1 cellular context compared by ENCODE assay signal in genomic region chr12:51976376-51977160, GRCh38.
TF ChIP-seq lines count a peak whose summit lies in the region.

No MANE protein-coding gene starts in this region.

TF ChIP-seq in HepG2, 621 proteins besides CTCF, POLR2A, EP300 and RAD21 (continued from another document and continues in another):
- TF ChIP-seq, protein P1, sequence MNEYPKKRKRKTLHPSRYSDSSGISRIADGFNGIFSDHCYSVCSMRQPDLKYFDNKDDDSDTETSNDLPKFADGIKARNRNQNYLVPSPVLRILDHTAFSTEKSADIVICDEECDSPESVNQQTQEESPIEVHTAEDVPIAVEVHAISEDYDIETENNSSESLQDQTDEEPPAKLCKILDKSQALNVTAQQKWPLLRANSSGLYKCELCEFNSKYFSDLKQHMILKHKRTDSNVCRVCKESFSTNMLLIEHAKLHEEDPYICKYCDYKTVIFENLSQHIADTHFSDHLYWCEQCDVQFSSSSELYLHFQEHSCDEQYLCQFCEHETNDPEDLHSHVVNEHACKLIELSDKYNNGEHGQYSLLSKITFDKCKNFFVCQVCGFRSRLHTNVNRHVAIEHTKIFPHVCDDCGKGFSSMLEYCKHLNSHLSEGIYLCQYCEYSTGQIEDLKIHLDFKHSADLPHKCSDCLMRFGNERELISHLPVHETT (CRISPR knock-in tag; conservative IDR thresholded peaks at IDR 0.05), result 0 out of 2 replicates have a peak, but pooled peaks have one; percentile 31
- TF ChIP-seq, protein P2, sequence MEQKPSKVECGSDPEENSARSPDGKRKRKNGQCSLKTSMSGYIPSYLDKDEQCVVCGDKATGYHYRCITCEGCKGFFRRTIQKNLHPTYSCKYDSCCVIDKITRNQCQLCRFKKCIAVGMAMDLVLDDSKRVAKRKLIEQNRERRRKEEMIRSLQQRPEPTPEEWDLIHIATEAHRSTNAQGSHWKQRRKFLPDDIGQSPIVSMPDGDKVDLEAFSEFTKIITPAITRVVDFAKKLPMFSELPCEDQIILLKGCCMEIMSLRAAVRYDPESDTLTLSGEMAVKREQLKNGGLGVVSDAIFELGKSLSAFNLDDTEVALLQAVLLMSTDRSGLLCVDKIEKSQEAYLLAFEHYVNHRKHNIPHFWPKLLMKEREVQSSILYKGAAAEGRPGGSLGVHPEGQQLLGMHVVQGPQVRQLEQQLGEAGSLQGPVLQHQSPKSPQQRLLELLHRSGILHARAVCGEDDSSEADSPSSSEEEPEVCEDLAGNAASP (CRISPR knock-in tag; IDR thresholded peaks at IDR 0.05; ENCODE audit: borderline replicate concordance), result peak; percentile 97; the same call in 1 of the 2 replicates
- peak; percentile 25; the same call in 1 of the 2 replicates for TF ChIP-seq RXRA (CRISPR knock-in tag; IDR thresholded peaks at IDR 0.05)
- TF ChIP-seq BCL6 (CRISPR knock-in tag; IDR thresholded peaks at IDR 0.05), result no peak
- TF ChIP-seq ZC3H13 (CRISPR knock-in tag; IDR thresholded peaks at IDR 0.05), result no peak
- peak; percentile 42 for TF ChIP-seq HOXA3 (CRISPR knock-in tag; IDR thresholded peaks at IDR 0.05)
- TF ChIP-seq ZIK1 (CRISPR knock-in tag; IDR thresholded peaks at IDR 0.05; ENCODE audit: borderline replicate concordance, low read depth), result no peak
- no peak for TF ChIP-seq HNRNPH1 (optimal IDR thresholded peaks at IDR 0.05; ENCODE audit: low read depth, low read length)
- TF ChIP-seq ZNF557 (CRISPR knock-in tag; IDR thresholded peaks at IDR 0.05), result no peak
- TF ChIP-seq ZFY (CRISPR knock-in tag; IDR thresholded peaks at IDR 0.05), result 0 out of 2 replicates have a peak, but pooled peaks have one; percentile 20
- TF ChIP-seq ZNF501 (CRISPR knock-in tag; IDR thresholded peaks at IDR 0.05), result no peak
- TF ChIP-seq TBX2 (CRISPR knock-in tag; IDR thresholded peaks at IDR 0.05; ENCODE audit: borderline replicate concordance), result peak; percentile 73; the same call in 1 of the 2 replicates
- TF ChIP-seq RNF219 (CRISPR knock-in tag; IDR thresholded peaks at IDR 0.05), result no peak
- peak; percentile 51; the same call in 1 of the 2 replicates for TF ChIP-seq ZNF12 (CRISPR knock-in tag; IDR thresholded peaks at IDR 0.05)
- TF ChIP-seq ZNF33A (CRISPR knock-in tag; IDR thresholded peaks at IDR 0.05; ENCODE audit: borderline replicate concordance), result no peak
- peak; percentile 62; the same call in 1 of the 2 replicates for TF ChIP-seq CEBPB (IDR thresholded peaks at IDR 0.05; ENCODE audit: borderline replicate concordance, low read depth, low read length)
- TF ChIP-seq, protein P3, sequence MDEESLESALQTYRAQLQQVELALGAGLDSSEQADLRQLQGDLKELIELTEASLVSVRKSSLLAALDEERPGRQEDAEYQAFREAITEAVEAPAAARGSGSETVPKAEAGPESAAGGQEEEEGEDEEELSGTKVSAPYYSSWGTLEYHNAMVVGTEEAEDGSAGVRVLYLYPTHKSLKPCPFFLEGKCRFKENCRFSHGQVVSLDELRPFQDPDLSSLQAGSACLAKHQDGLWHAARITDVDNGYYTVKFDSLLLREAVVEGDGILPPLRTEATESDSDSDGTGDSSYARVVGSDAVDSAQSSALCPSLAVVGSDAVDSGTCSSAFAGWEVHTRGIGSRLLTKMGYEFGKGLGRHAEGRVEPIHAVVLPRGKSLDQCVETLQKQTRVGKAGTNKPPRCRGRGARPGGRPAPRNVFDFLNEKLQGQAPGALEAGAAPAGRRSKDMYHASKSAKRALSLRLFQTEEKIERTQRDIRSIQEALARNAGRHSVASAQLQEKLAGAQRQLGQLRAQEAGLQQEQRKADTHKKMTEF (CRISPR knock-in tag; IDR thresholded peaks at IDR 0.05), result peak; percentile 41; the same call in 1 of the 2 replicates
- 0 out of 2 replicates have a peak, but pooled peaks have one; percentile 23 for TF ChIP-seq TGIF2 (CRISPR knock-in tag; IDR thresholded peaks at IDR 0.05)
- TF ChIP-seq ZBTB1 (CRISPR knock-in tag; IDR thresholded peaks at IDR 0.05; ENCODE audit: borderline replicate concordance), result no peak
- TF ChIP-seq RARA (CRISPR knock-in tag; IDR thresholded peaks at IDR 0.05), result peak; percentile 53
- TF ChIP-seq ETV5 (CRISPR knock-in tag; IDR thresholded peaks at IDR 0.05; ENCODE audit: borderline replicate concordance), result peak; percentile 58; the same call in 1 of the 2 replicates
- TF ChIP-seq POGZ (CRISPR knock-in tag; IDR thresholded peaks at IDR 0.05), result no peak
- peak; percentile 68; the same call in 1 of the 2 replicates for TF ChIP-seq PHF21A (CRISPR knock-in tag; IDR thresholded peaks at IDR 0.05)
- TF ChIP-seq NFKB2 (CRISPR knock-in tag; IDR thresholded peaks at IDR 0.05; ENCODE audit: borderline replicate concordance), result no peak
- TF ChIP-seq KDM2A (CRISPR knock-in tag; IDR thresholded peaks at IDR 0.05; ENCODE audit: borderline replicate concordance, low read depth), result no peak
- peak; percentile 93 for TF ChIP-seq PATZ1 (CRISPR knock-in tag; IDR thresholded peaks at IDR 0.05)
- peak; percentile 44; the same call in 1 of the 2 replicates for TF ChIP-seq CREM (IDR thresholded peaks at IDR 0.05)
- no peak for TF ChIP-seq CREM (CRISPR knock-in tag; IDR thresholded peaks at IDR 0.05)
- no peak for TF ChIP-seq ZKSCAN8 (CRISPR knock-in tag; IDR thresholded peaks at IDR 0.05; ENCODE audit: borderline replicate concordance)
- TF ChIP-seq FOSL2 (CRISPR knock-in tag; IDR thresholded peaks at IDR 0.05), result peak; percentile 77
- TF ChIP-seq WIZ (CRISPR knock-in tag; IDR thresholded peaks at IDR 0.05), result no peak
- TF ChIP-seq SP4 (CRISPR knock-in tag; IDR thresholded peaks at IDR 0.05), result no peak
- TF ChIP-seq RFX3 (CRISPR knock-in tag; IDR thresholded peaks at IDR 0.05), result no peak
- peak; percentile 36; the same call in 1 of the 2 replicates for TF ChIP-seq FOXK1 (CRISPR knock-in tag; IDR thresholded peaks at IDR 0.05; ENCODE audit: borderline replicate concordance, low read depth)
- no peak for TF ChIP-seq CENPBD1 (CRISPR knock-in tag; IDR thresholded peaks at IDR 0.05; ENCODE audit: borderline replicate concordance, low read depth)
- no peak for TF ChIP-seq MAZ (IDR thresholded peaks at IDR 0.05; ENCODE audit: borderline replicate concordance, low read depth, low read length)
- TF ChIP-seq MAZ (CRISPR knock-in tag; IDR thresholded peaks at IDR 0.05; ENCODE audit: low read depth), result 0 out of 2 replicates have a peak, but pooled peaks have one; percentile 24
- TF ChIP-seq ATM (IDR thresholded peaks at IDR 0.05; ENCODE audit: borderline replicate concordance), result no peak
- peak; percentile 54 for TF ChIP-seq SAP130 (CRISPR knock-in tag; IDR thresholded peaks at IDR 0.05; ENCODE audit: low read depth)
- peak; percentile 8 for TF ChIP-seq TEAD3 (CRISPR knock-in tag; optimal IDR thresholded peaks at IDR 0.05; ENCODE audit: borderline replicate concordance)
- no peak for TF ChIP-seq ZNF496 (CRISPR knock-in tag; IDR thresholded peaks at IDR 0.05; ENCODE audit: insufficient replicate concordance)
- no peak for TF ChIP-seq ZNF251 (CRISPR knock-in tag; IDR thresholded peaks at IDR 0.05)
- TF ChIP-seq CEBPG (CRISPR knock-in tag; IDR thresholded peaks at IDR 0.05), result peak; percentile 64
- no peak for TF ChIP-seq PRPF4 (IDR thresholded peaks at IDR 0.05; ENCODE audit: low read depth, low read length, poor library complexity, severe bottlenecking)
- TF ChIP-seq ZNF10 (CRISPR knock-in tag; IDR thresholded peaks at IDR 0.05; ENCODE audit: borderline replicate concordance, low read depth), result no peak
- TF ChIP-seq NR2F6 (IDR thresholded peaks at IDR 0.05), result no peak; the same call in 1 of the 2 replicates
- 0 out of 2 replicates have a peak, but pooled peaks have one; percentile 8 for TF ChIP-seq NR2F6 (CRISPR knock-in tag; IDR thresholded peaks at IDR 0.05)
- no peak for TF ChIP-seq FOSL1 (CRISPR knock-in tag; IDR thresholded peaks at IDR 0.05; ENCODE audit: borderline replicate concordance)
- TF ChIP-seq HNF1A (IDR thresholded peaks at IDR 0.05; ENCODE audit: low read depth), result peak; percentile 95
- TF ChIP-seq HNF1A (CRISPR knock-in tag; IDR thresholded peaks at IDR 0.05; ENCODE audit: borderline replicate concordance), result peak; percentile 97
- peak; percentile 32; the same call in 1 of the 2 replicates for TF ChIP-seq SALL1 (CRISPR knock-in tag; IDR thresholded peaks at IDR 0.05)
- TF ChIP-seq ZMYM4 (CRISPR knock-in tag; IDR thresholded peaks at IDR 0.05), result peak; percentile 66
- no peak for TF ChIP-seq KLF12 (CRISPR knock-in tag; IDR thresholded peaks at IDR 0.05; ENCODE audit: borderline replicate concordance)
- no peak for TF ChIP-seq GTF2F1 (IDR thresholded peaks at IDR 0.05; ENCODE audit: low read length)
- TF ChIP-seq SIN3B (IDR thresholded peaks at IDR 0.05; ENCODE audit: low read length), result no peak
- TF ChIP-seq, protein P4, sequence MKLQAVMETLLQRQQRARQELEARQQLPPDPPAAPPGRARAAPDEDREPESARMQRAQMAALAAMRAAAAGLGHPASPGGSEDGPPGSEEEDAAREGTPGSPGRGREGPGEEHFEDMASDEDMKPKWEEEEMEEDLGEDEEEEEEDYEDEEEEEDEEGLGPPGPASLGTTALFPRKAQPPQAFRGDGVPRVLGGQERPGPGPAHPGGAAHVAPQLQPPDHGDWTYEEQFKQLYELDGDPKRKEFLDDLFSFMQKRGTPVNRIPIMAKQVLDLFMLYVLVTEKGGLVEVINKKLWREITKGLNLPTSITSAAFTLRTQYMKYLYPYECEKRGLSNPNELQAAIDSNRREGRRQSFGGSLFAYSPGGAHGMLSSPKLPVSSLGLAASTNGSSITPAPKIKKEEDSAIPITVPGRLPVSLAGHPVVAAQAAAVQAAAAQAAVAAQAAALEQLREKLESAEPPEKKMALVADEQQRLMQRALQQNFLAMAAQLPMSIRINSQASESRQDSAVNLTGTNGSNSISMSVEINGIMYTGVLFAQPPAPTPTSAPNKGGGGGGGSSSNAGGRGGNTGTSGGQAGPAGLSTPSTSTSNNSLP (IDR thresholded peaks at IDR 0.05; ENCODE audit: low read depth, low read length), result peak; percentile 64
- TF ChIP-seq HDAC2 (CRISPR knock-in tag; IDR thresholded peaks at IDR 0.05), result peak; percentile 56
